1 cellular context compared by ENCODE assay signal in the genomic region with DNA sequence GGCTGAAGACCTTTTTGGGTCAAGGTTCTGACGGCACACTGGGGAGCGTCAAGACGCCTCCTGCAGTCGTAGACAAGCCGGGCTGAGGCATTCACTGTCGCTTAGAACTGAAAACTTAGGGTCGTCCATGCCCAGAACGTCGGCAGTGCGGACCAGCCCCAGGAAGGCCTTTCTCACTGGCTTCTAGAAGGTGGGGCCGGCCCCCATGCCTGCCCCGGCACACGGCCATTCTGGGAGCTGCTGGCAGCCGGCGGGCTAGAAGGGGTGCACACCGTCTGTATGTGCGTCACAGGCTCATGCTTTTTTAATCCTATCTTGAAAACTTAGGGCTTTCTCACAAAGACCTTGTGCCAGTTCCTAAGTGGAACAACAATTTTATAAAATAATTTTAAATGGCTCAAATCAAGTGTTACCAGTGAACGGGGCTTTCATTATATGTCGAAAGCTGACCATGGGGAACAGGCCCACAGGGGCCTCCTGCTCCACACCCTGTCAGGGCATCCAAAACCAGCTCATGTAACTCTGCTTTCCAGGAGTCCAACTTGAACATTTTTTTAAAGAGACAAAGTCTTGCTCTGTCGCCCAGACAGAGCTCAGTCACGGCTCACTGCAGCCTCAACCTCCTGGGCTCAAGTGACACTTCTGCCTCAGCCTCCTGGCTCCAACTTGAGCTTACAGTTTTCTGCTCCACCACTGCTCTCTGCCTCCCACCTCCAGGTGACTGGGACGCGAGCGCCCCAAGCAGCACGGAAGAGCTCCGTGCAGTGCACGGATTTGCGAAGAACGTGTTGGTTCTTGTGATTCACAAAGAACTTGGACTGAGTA.
TF ChIP-seq lines count a peak whose summit lies in the region.

No MANE protein-coding gene starts in this region.

TF ChIP-seq in HEK293, 187 proteins besides CTCF, POLR2A, EP300 and RAD21 (continued from another document):
- TF ChIP-seq, protein P1, sequence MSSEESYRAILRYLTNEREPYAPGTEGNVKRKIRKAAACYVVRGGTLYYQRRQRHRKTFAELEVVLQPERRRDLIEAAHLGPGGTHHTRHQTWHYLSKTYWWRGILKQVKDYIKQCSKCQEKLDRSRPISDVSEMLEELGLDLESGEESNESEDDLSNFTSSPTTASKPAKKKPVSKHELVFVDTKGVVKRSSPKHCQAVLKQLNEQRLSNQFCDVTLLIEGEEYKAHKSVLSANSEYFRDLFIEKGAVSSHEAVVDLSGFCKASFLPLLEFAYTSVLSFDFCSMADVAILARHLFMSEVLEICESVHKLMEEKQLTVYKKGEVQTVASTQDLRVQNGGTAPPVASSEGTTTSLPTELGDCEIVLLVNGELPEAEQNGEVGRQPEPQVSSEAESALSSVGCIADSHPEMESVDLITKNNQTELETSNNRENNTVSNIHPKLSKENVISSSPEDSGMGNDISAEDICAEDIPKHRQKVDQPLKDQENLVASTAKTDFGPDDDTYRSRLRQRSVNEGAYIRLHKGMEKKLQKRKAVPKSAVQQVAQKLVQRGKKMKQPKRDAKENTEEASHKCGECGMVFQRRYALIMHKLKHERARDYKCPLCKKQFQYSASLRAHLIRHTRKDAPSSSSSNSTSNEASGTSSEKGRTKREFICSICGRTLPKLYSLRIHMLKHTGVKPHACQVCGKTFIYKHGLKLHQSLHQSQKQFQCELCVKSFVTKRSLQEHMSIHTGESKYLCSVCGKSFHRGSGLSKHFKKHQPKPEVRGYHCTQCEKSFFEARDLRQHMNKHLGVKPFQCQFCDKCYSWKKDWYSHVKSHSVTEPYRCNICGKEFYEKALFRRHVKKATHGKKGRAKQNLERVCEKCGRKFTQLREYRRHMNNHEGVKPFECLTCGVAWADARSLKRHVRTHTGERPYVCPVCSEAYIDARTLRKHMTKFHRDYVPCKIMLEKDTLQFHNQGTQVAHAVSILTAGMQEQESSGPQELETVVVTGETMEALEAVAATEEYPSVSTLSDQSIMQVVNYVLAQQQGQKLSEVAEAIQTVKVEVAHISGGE (tag by site-specific recombination; conservative IDR thresholded peaks at IDR 0.05; ENCODE audit: low read depth) = no peak
- TF ChIP-seq, protein P2, sequence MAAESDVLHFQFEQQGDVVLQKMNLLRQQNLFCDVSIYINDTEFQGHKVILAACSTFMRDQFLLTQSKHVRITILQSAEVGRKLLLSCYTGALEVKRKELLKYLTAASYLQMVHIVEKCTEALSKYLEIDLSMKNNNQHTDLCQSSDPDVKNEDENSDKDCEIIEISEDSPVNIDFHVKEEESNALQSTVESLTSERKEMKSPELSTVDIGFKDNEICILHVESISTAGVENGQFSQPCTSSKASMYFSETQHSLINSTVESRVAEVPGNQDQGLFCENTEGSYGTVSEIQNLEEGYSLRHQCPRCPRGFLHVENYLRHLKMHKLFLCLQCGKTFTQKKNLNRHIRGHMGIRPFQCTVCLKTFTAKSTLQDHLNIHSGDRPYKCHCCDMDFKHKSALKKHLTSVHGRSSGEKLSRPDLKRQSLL (tag by site-specific recombination; IDR thresholded peaks at IDR 0.05) = peak; percentile 62; the same call in 1 of the 2 replicates
